In genomic region chrX:1355131-1355799, GRCh38 we compare ENCODE assay signal across 15 cellular contexts. TPM values are rescaled to one million over a fixed set of nuclear protein-coding genes. Genes with fewer than 3 reads are reported as not detected.
A peak's percentile ranks its signal among the peaks of the same experiment; 100 is the strongest.
DNase-seq lines count a peak whose midpoint lies in the region; ATAC-seq and TF ChIP-seq lines count a peak whose summit lies in the region.
"Had no signal": no experiment of that assay in that cellular context is flagged by ENCODE, and none has a peak within 500 bp of the region (broad histone marks: within the 10 kb centered on the region; RNA-seq: fewer than 3 reads in every experiment).

No MANE protein-coding gene starts in this region.

- no peak overlapping the region for H2AFZ ChIP-seq in SK-N-SH (ENCODE audit: low read depth)

- TF ChIP-seq POLR2A in ovary (IDR thresholded peaks at IDR 0.05) = no peak

- ATAC-seq in SK-N-SH treated with all-trans-retinoic acid at 6 μM for 48 hours (peak; percentile 30; the same call in 2 of the 3 replicates), HG03571 (IDR thresholded peaks at IDR 0.05; ENCODE audit: unreplicated experiment) (no peak)

- H3K36me3 ChIP-seq in SK-N-SH (replicated peaks in 1 of 2; ENCODE audit: control insufficient read depth in 1 of 2, insufficient read depth in 2 of 2, low read length in 1 of 2) (no peaks in the 10 kb centered on the region), NT2/D1 (ENCODE audit: insufficient read depth, insufficient read length, low read length) (peaks cover 23% of the 10 kb centered on the region), endodermal cell (ENCODE audit: control insufficient read depth, insufficient read depth, low read length) (no peaks in the 10 kb centered on the region), ovary (no peaks in the 10 kb centered on the region)
- H3K36me3 ChIP-seq: MG63 had no signal

- no peaks in the 10 kb centered on the region for H3K4me1 ChIP-seq in SK-N-SH (ENCODE audit: control insufficient read depth in 1 of 2, insufficient read depth in 2 of 2, low read depth in 1 of 2, low read length in 1 of 2)
- H3K4me1 ChIP-seq in NT2/D1 (ENCODE audit: insufficient read depth, insufficient read length) = peaks cover 3% of the 10 kb centered on the region
- no peaks in the 10 kb centered on the region for H3K4me1 ChIP-seq in endodermal cell (ENCODE audit: control insufficient read depth, insufficient read depth, low read length)
- H3K4me1 ChIP-seq in ovary (ENCODE audit: insufficient read depth) = peaks cover 6% of the 10 kb centered on the region
- H3K4me1 ChIP-seq: sigmoid colon, tibial artery had no signal

- CTCF ChIA-PET in SK-N-SH (lab: Yijun Ruan, JAX) = no interaction called here

- H3K4me2 ChIP-seq in SK-N-SH = no peak overlapping the region

- H3K27me3 Mint-ChIP-seq in endodermal cell (ENCODE audit: insufficient read depth) = no peaks in the 10 kb centered on the region

- no peaks in the 10 kb centered on the region for H4K20me1 ChIP-seq in SK-N-SH (ENCODE audit: insufficient read depth)

- H3K79me2 ChIP-seq in SK-N-SH (ENCODE audit: insufficient read depth) = no peaks in the 10 kb centered on the region

- no peak overlapping the region for H3K9ac ChIP-seq in SK-N-SH
- peak overlapping the region; percentile 32 for H3K9ac ChIP-seq in NT2/D1 (ENCODE audit: insufficient read length, low read depth)
- no peak overlapping the region for H3K9ac ChIP-seq in endodermal cell (ENCODE audit: extremely low read depth, low read length, poor library complexity, severe bottlenecking)

- TF ChIP-seq CTCF in SK-N-SH (IDR thresholded peaks at IDR 0.05) = no peak
- TF ChIP-seq CTCF in endodermal cell (conservative IDR thresholded peaks at IDR 0.05) = no peak
- no peak for TF ChIP-seq CTCF in ovary (IDR thresholded peaks at IDR 0.05)

- H3K36me3 Mint-ChIP-seq in endodermal cell (ENCODE audit: low read depth) = peaks cover 6% of the 10 kb centered on the region

- no peak for TF ChIP-seq RAD21 in SK-N-SH (IDR thresholded peaks at IDR 0.05; ENCODE audit: low read length)

- H3K4me1 Mint-ChIP-seq in endodermal cell = peaks cover 3% of the 10 kb centered on the region

- TF ChIP-seq EP300 in SK-N-SH (IDR thresholded peaks at IDR 0.05; ENCODE audit: borderline replicate concordance in 1 of 2, low read depth in 1 of 2, low read length in 1 of 2) = no peak
- TF ChIP-seq EP300 in ovary (IDR thresholded peaks at IDR 0.05) = no peak

- no peak overlapping the region for H3K27ac Mint-ChIP-seq in endodermal cell

- H3F3A ChIP-seq in SK-N-SH (replicated peaks; ENCODE audit: insufficient read depth) = no peaks in the 10 kb centered on the region

- H3K27me3 ChIP-seq in SK-N-SH (ENCODE audit: insufficient read depth) = no peaks in the 10 kb centered on the region
- no peaks in the 10 kb centered on the region for H3K27me3 ChIP-seq in NT2/D1 (ENCODE audit: insufficient read depth, insufficient read length)
- no peaks in the 10 kb centered on the region for H3K27me3 ChIP-seq in endodermal cell (ENCODE audit: control insufficient read depth, insufficient read depth, low read length, poor library complexity, severe bottlenecking)
- no peaks in the 10 kb centered on the region for H3K27me3 ChIP-seq in ovary
- H3K27me3 ChIP-seq: esophagus squamous epithelium, MG63, sigmoid colon, tibial artery had no signal

- H3K27ac ChIP-seq in SK-N-SH (ENCODE audit: low read depth in 2 of 2, low read length in 1 of 2) (no peak overlapping the region), endodermal cell (ENCODE audit: low read depth, low read length) (peak overlapping the region; percentile 63), ovary (peak overlapping the region in 1 of 2 donors; percentile 54)
- H3K27ac ChIP-seq: sigmoid colon, tibial artery had no signal

- no peaks in the 10 kb centered on the region for H3K9me2 ChIP-seq in SK-N-SH

- DNase-seq in SK-N-SH = no peak
- DNase-seq in NT2/D1 (ENCODE audit: low read depth, low spot score) = no peak
- DNase-seq in endodermal cell = peak; percentile 82
- peak in 3 of 5 donors; percentile 32 to 51 (median 43) for DNase-seq in ovary
- DNase-seq in stimulated activated CD4-positive, alpha-beta T cell treated with anti-CD3 and anti-CD28 coated beads, Interleukin-15, amount 100 ng/mL, for 24 hours = no peak
- no peak for DNase-seq in NCI-H82 treated with DMSO at 0.1 percent for 48 hours (lab: John Stamatoyannopoulos, UW; ENCODE audit: unreplicated experiment)
- DNase-seq: esophagus squamous epithelium, MG63, NCI-H2227 treated with DMSO at 0.1 percent for 48 hours, sigmoid colon, tibial artery had no signal

- 27% methylated on average over 6 of the region's 6 CpGs for WGBS in SK-N-SH (ENCODE audit: low lambda C conversion rate)
- 17 to 42% methylated on average over 3 to 6 of the region's 6 CpGs for WGBS in endodermal cell (ENCODE audit: insufficient coverage in 1 of 2, insufficient read length in 1 of 2), 2 experiments
- WGBS in ovary, 3 donors = 28 to 47% (median 32%) methylated on average over 6 of the region's 6 CpGs

- POLR2A ChIA-PET in SK-N-SH (lab: Yijun Ruan, JAX) = no interaction called here

- H3K4me3 ChIP-seq in SK-N-SH (ENCODE audit: low read depth in 2 of 2, low read length in 1 of 2) (no peak overlapping the region), NT2/D1 (ENCODE audit: insufficient read length, low read depth) (no peak overlapping the region), endodermal cell (ENCODE audit: low read length) (no peak overlapping the region), ovary (no peak overlapping the region)
- H3K4me3 ChIP-seq: esophagus squamous epithelium, MG63, sigmoid colon, tibial artery had no signal

- intact Hi-C loops in ovary (cut with DNase I) = no loop called here

- H3K9me3 ChIP-seq in SK-N-SH (no peaks in the 10 kb centered on the region), NT2/D1 (ENCODE audit: insufficient read depth, low read length) (peaks cover 18% of the 10 kb centered on the region; the same call in 1 of the 2 replicates), endodermal cell (ENCODE audit: control insufficient read depth, low read length) (peaks cover 7% of the 10 kb centered on the region), ovary (peaks cover 0 to 10% of the 10 kb centered on the region in 2 donors)

- no peak overlapping the region for H3K4me3 Mint-ChIP-seq in endodermal cell

- H3K9me3 Mint-ChIP-seq in endodermal cell = peaks cover 9% of the 10 kb centered on the region

TF ChIP-seq in SK-N-SH treated with all-trans-retinoic acid at 6 μM for 48 hours, 23 proteins besides CTCF, POLR2A, EP300 and RAD21:
- TF ChIP-seq ESRRG (CRISPR knock-in tag; IDR thresholded peaks at IDR 0.05) (no peak), RARB (CRISPR knock-in tag; IDR thresholded peaks at IDR 0.05) (no peak), CREB5 (CRISPR knock-in tag; IDR thresholded peaks at IDR 0.05; ENCODE audit: low read depth) (no peak), ZNF565 (CRISPR knock-in tag; conservative IDR thresholded peaks at IDR 0.05; ENCODE audit: low read depth) (no peak), PPARA (CRISPR knock-in tag; IDR thresholded peaks at IDR 0.05; ENCODE audit: borderline replicate concordance) (no peak), SNAI2 (CRISPR knock-in tag; IDR thresholded peaks at IDR 0.05) (no peak), ZC3H10 (CRISPR knock-in tag; IDR thresholded peaks at IDR 0.05) (no peak)

TF ChIP-seq in SK-N-SH, 30 proteins besides CTCF, POLR2A, EP300 and RAD21 (continues in another document):
- TF ChIP-seq EZH2phosphoT487 (IDR thresholded peaks at IDR 0.05; ENCODE audit: borderline replicate concordance, low read depth) (no peak), RXRA (IDR thresholded peaks at IDR 0.05; ENCODE audit: borderline replicate concordance, low read depth) (no peak), FOXJ3 (CRISPR knock-in tag; IDR thresholded peaks at IDR 0.05) (no peak), REST (IDR thresholded peaks at IDR 0.05; ENCODE audit: low read depth, low read length) (no peak), JUND (IDR thresholded peaks at IDR 0.05) (no peak)

RNA-seq across cellular contexts. Expression of gene IL3RA, which starts 18.7 kb away (rescaled TPM):
- polyA plus RNA-seq in SK-N-SH (2012; rRNA removed) = not detected in 2 replicates
- polyA plus RNA-seq in SK-N-SH (2012; cell fraction: cytosol; rRNA removed) = 0.03 TPM in 1 of 2 replicates, not detected in the other
- polyA plus RNA-seq in SK-N-SH (2012; cell fraction: nucleus; rRNA removed) = not detected in 2 replicates
- total RNA-seq in endodermal cell = not detected
- polyA plus RNA-seq in endodermal cell (2013, experiment 1 of 2) = 0.14 TPM
- polyA plus RNA-seq in endodermal cell (2013, experiment 2 of 2) = not detected
- 1 to 10 TPM in 6 of 7 donors, under 1 TPM in 1; 0.12 to 4.1 (median 1.8) TPM for total RNA-seq in ovary
- 1 to 10 TPM; 4.7 to 5.1 TPM for polyA plus RNA-seq in ovary
- total RNA-seq: Daoy, myocyte had no signal

RNA-seq across cellular contexts. Expression of gene SLC25A6, which starts 36.6 kb away (rescaled TPM):
- polyA plus RNA-seq in SK-N-SH (2012; rRNA removed) (819 and 981 TPM in 2 replicates), ovary (100 to 1,000 TPM; 105 to 703 TPM)
- polyA plus RNA-seq in SK-N-SH (2012; cell fraction: cytosol; rRNA removed) = 485 and 755 TPM in 2 replicates
- polyA plus RNA-seq in SK-N-SH (2012; cell fraction: nucleus; rRNA removed) = 272 and 356 TPM in 2 replicates
- total RNA-seq in endodermal cell (100 to 1,000 TPM; 424 to 429 TPM), ovary (100 to 1,000 TPM; 473 to 630 (median 519) TPM)
- 420 TPM for polyA plus RNA-seq in endodermal cell (2013, experiment 1 of 2)
- polyA plus RNA-seq in endodermal cell (2013, experiment 2 of 2) = 381 TPM

Comparison
In these comparisons a context has a peak if more than half of its experiments do, and no peak if none do; other contexts are left out.
1. DNase-seq: peak in endodermal cell (single experiment) and ovary (3 of 5); none in SK-N-SH (single experiment), NT2/D1 (single experiment), stimulated activated CD4-positive, alpha-beta T cell treated with anti-CD3 and anti-CD28 coated beads, Interleukin-15, amount 100 ng/mL, for 24 hours (single experiment) and NCI-H82 treated with DMSO at 0.1 percent for 48 hours (single experiment).